Comparison of ENCODE assay signal across 8 cellular contexts in the genomic region with DNA sequence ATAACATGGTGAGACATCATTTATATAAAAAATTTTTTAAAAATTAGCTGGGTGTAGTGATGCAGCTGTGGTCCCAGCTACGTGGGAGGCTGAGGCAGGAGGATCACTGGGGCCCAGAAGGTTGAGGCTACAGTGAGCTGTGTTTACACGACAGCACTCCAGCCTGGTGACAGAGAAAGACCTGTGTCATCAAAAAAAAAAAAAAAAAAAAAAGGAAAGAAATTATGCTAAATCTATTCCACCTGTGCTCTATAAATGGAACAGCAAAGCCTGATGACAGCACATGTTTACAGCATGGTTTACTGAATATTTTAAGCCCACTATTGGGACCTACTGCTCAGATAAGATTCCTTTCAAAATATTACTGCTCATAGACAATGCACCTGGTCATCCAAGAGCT.
"Had no signal": no experiment of that assay in that cellular context is flagged by ENCODE, and none has a peak within 500 bp of the region (broad histone marks: within the 10 kb centered on the region; RNA-seq: fewer than 3 reads in every experiment).

No MANE protein-coding gene starts in this region.

- FAIRE-seq: G401.6, GM12878, GM12891, GM12892, GM18507, GM19239 had no signal

- ATAC-seq: GM12878 had no signal

- DNase-seq: GDM1, GF-D8 had no signal

- H3K4me3 ChIP-seq: GM12878 had no signal
